ENCODE assay signal across 1 cellular context in the genomic region with DNA sequence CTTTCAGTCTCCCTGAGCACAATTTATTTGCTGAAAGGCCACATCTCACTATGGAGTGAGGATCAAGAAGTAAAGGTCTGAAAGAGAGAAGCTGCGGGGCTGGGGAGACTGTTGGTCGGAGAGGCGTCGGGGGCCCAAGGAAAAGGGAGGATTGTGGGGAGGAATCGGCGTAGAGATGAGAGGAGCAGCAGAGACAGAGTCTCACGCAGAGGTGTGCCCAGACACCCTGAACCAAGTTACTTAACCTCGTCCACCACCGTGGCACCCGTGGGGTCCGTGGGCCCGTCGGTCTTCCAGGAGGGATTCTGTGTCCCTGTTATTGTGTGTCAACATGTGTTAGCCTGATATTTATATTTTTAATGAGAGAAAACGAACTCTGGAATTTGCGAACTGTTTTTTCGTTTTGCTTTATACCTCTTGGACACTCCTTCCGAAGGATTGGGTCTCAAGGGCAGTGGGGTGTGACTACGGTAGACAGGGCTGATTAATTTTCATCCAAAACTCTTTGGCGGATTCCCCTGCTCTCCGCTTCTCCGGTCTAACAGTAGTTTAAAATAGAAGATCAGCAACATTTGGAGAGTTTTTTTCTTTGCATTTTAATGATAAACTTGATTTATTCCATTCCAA.
TF ChIP-seq lines count a peak whose summit lies in the region.

No MANE protein-coding gene starts in this region.

TF ChIP-seq in HepG2, 621 proteins besides CTCF, POLR2A, EP300 and RAD21 (continued from another document):
- TF ChIP-seq, protein P1, sequence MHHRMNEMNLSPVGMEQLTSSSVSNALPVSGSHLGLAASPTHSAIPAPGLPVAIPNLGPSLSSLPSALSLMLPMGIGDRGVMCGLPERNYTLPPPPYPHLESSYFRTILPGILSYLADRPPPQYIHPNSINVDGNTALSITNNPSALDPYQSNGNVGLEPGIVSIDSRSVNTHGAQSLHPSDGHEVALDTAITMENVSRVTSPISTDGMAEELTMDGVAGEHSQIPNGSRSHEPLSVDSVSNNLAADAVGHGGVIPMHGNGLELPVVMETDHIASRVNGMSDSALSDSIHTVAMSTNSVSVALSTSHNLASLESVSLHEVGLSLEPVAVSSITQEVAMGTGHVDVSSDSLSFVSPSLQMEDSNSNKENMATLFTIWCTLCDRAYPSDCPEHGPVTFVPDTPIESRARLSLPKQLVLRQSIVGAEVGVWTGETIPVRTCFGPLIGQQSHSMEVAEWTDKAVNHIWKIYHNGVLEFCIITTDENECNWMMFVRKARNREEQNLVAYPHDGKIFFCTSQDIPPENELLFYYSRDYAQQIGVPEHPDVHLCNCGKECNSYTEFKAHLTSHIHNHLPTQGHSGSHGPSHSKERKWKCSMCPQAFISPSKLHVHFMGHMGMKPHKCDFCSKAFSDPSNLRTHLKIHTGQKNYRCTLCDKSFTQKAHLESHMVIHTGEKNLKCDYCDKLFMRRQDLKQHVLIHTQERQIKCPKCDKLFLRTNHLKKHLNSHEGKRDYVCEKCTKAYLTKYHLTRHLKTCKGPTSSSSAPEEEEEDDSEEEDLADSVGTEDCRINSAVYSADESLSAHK (CRISPR knock-in tag; IDR thresholded peaks at IDR 0.05; ENCODE audit: borderline replicate concordance): no peak
- TF ChIP-seq ZNF768 (CRISPR knock-in tag; IDR thresholded peaks at IDR 0.05) (peak; percentile 61; the same call in 1 of the 2 replicates), RBAK (CRISPR knock-in tag; IDR thresholded peaks at IDR 0.05) (no peak), DNMT3B (CRISPR knock-in tag; conservative IDR thresholded peaks at IDR 0.05) (no peak), POLR2G (IDR thresholded peaks at IDR 0.05; ENCODE audit: low read depth, low read length) (0 out of 2 replicates have a peak, but pooled peaks have one; percentile 24), RAD51 (IDR thresholded peaks at IDR 0.05; ENCODE audit: borderline replicate concordance) (no peak), ZNF766 (CRISPR knock-in tag; IDR thresholded peaks at IDR 0.05; ENCODE audit: borderline replicate concordance) (no peak), ZNF260 (CRISPR knock-in tag; IDR thresholded peaks at IDR 0.05; ENCODE audit: borderline replicate concordance, low read depth) (no peak), ZFP41 (CRISPR knock-in tag; IDR thresholded peaks at IDR 0.05; ENCODE audit: borderline replicate concordance) (no peak), ZNF83 (CRISPR knock-in tag; IDR thresholded peaks at IDR 0.05; ENCODE audit: borderline replicate concordance) (0 out of 2 replicates have a peak, but pooled peaks have one; percentile 19), RBFOX2 (IDR thresholded peaks at IDR 0.05; ENCODE audit: low read depth, low read length) (0 out of 2 replicates have a peak, but pooled peaks have one; percentile 29), NR3C1 (CRISPR knock-in tag; IDR thresholded peaks at IDR 0.05) (no peak), NFE2 (CRISPR knock-in tag; IDR thresholded peaks at IDR 0.05) (no peak), NFATC3 (CRISPR knock-in tag; IDR thresholded peaks at IDR 0.05) (0 out of 2 replicates have a peak, but pooled peaks have one; percentile 15), SMC3 (IDR thresholded peaks at IDR 0.05; ENCODE audit: low read length) (no peak), SALL1 (CRISPR knock-in tag; IDR thresholded peaks at IDR 0.05) (peak; percentile 20; the same call in 1 of the 2 replicates), ZFP37 (CRISPR knock-in tag; IDR thresholded peaks at IDR 0.05; ENCODE audit: borderline replicate concordance) (no peak), JUN (CRISPR knock-in tag; IDR thresholded peaks at IDR 0.05) (no peak), ZNF263 (CRISPR knock-in tag; IDR thresholded peaks at IDR 0.05) (peak; percentile 43; the same call in 1 of the 2 replicates), ZBTB38 (CRISPR knock-in tag; IDR thresholded peaks at IDR 0.05) (peak; percentile 73), ZSCAN20 (CRISPR knock-in tag; IDR thresholded peaks at IDR 0.05; ENCODE audit: borderline replicate concordance) (no peak), MED8 (CRISPR knock-in tag; IDR thresholded peaks at IDR 0.05; ENCODE audit: insufficient replicate concordance) (no peak), POLR2AphosphoS2 (IDR thresholded peaks at IDR 0.05; ENCODE audit: low read depth, low read length) (peak; percentile 72; the same call in 1 of the 2 replicates), THAP7 (CRISPR knock-in tag; IDR thresholded peaks at IDR 0.05) (peak; percentile 6; the same call in 1 of the 2 replicates), RBM22 (optimal IDR thresholded peaks at IDR 0.05; ENCODE audit: low read length) (peak; percentile 98), DNMT1 (CRISPR knock-in tag; IDR thresholded peaks at IDR 0.05) (no peak), TEAD2 (CRISPR knock-in tag; IDR thresholded peaks at IDR 0.05) (no peak), AGO2 (optimal IDR thresholded peaks at IDR 0.05; ENCODE audit: low read depth, low read length) (peak; percentile 88)
- TF ChIP-seq, protein P2, sequence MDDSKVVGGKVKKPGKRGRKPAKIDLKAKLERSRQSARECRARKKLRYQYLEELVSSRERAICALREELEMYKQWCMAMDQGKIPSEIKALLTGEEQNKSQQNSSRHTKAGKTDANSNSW (CRISPR knock-in tag; IDR thresholded peaks at IDR 0.05; ENCODE audit: borderline replicate concordance): no peak
- TF ChIP-seq, protein P3, sequence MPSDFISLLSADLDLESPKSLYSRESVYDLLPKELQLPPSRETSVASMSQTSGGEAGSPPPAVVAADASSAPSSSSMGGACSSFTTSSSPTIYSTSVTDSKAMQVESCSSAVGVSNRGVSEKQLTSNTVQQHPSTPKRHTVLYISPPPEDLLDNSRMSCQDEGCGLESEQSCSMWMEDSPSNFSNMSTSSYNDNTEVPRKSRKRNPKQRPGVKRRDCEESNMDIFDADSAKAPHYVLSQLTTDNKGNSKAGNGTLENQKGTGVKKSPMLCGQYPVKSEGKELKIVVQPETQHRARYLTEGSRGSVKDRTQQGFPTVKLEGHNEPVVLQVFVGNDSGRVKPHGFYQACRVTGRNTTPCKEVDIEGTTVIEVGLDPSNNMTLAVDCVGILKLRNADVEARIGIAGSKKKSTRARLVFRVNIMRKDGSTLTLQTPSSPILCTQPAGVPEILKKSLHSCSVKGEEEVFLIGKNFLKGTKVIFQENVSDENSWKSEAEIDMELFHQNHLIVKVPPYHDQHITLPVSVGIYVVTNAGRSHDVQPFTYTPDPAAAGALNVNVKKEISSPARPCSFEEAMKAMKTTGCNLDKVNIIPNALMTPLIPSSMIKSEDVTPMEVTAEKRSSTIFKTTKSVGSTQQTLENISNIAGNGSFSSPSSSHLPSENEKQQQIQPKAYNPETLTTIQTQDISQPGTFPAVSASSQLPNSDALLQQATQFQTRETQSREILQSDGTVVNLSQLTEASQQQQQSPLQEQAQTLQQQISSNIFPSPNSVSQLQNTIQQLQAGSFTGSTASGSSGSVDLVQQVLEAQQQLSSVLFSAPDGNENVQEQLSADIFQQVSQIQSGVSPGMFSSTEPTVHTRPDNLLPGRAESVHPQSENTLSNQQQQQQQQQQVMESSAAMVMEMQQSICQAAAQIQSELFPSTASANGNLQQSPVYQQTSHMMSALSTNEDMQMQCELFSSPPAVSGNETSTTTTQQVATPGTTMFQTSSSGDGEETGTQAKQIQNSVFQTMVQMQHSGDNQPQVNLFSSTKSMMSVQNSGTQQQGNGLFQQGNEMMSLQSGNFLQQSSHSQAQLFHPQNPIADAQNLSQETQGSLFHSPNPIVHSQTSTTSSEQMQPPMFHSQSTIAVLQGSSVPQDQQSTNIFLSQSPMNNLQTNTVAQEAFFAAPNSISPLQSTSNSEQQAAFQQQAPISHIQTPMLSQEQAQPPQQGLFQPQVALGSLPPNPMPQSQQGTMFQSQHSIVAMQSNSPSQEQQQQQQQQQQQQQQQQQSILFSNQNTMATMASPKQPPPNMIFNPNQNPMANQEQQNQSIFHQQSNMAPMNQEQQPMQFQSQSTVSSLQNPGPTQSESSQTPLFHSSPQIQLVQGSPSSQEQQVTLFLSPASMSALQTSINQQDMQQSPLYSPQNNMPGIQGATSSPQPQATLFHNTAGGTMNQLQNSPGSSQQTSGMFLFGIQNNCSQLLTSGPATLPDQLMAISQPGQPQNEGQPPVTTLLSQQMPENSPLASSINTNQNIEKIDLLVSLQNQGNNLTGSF (CRISPR knock-in tag; IDR thresholded peaks at IDR 0.05): peak; percentile 66; the same call in 1 of the 2 replicates
